In the genomic region with DNA sequence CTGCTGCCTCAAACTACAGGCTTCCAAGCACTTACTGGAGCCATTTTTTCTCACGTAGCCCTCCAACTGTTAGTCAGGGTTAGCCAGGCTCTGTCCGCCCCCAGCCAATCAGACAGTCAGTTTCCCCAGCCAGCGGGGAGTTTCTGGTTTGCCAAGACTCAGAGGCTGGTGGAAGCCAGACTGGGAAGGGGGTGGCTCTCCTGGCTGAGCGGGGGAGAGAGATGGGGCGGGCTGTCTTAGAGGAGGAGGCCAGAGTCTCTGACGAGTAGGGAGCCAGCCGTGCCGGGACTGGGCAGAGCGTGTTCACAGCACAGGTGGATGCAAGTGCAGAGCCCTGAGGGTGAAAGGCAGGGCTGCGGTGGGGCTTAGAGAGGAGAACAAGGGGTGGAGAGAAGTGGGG, we compare ENCODE assay signal across 18 cellular contexts. TPM values are rescaled to one million over a fixed set of nuclear protein-coding genes. Genes with fewer than 3 reads are reported as not detected.
DNase-seq lines count a peak whose midpoint lies in the region; ATAC-seq and TF ChIP-seq lines count a peak whose summit lies in the region.
"Had no signal": no experiment of that assay in that cellular context is flagged by ENCODE, and none has a peak within 500 bp of the region (broad histone marks: within the 10 kb centered on the region; RNA-seq: fewer than 3 reads in every experiment).

No MANE protein-coding gene starts in this region.

- POLR2A ChIA-PET in Panc1 (lab: Charles Lee) = no interaction called here

- H3K27me3 ChIP-seq in DND-41 (ENCODE audit: insufficient read depth, low read length, poor library complexity) = no peaks in the 10 kb centered on the region
- H3K27me3 ChIP-seq in Panc1 (ENCODE audit: control insufficient read depth, insufficient read depth, low read length) = no peaks in the 10 kb centered on the region

- peaks cover 4% of the 10 kb centered on the region for H3K9me3 Mint-ChIP-seq in nephron progenitor cell
- H3K9me3 Mint-ChIP-seq: activated naive CD8-positive, alpha-beta T cell treated with anti-CD3 and anti-CD28 coated beads, Interleukin-2, amount 10 ng/mL, durations not matched to agents 7 days and 5 days; memory B cell had no signal

- H3K9me3 ChIP-seq in DND-41 (ENCODE audit: insufficient read depth, low read length, severe bottlenecking) (no peaks in the 10 kb centered on the region), Panc1 (ENCODE audit: control insufficient read depth, insufficient read depth, low read depth, low read length) (no peaks in the 10 kb centered on the region)
- H3K9me3 ChIP-seq: suprapubic skin had no signal

- H3K4me2 ChIP-seq in DND-41 (ENCODE audit: insufficient read depth, low read length) = no peak overlapping the region

- H3K4me3 Mint-ChIP-seq in nephron progenitor cell = no peak overlapping the region
- H3K4me3 Mint-ChIP-seq: activated naive CD8-positive, alpha-beta T cell treated with anti-CD3 and anti-CD28 coated beads, Interleukin-2, amount 10 ng/mL, durations not matched to agents 7 days and 5 days; activated T-cell treated with anti-CD3 and anti-CD28 coated beads, Interleukin-2, amount 50 U/mL, for 72 hours; memory B cell had no signal

- H3K4me3 ChIP-seq in DND-41 (ENCODE audit: low read depth in 1 of 2, low read length in 2 of 2) (no peak overlapping the region), Panc1 (ENCODE audit: low read depth in 2 of 2, low read length in 2 of 2) (no peak overlapping the region), epithelial cell of esophagus (ENCODE audit: low read length) (no peak overlapping the region)
- H3K4me3 ChIP-seq: K562, suprapubic skin had no signal

- in situ Hi-C loops in Panc1 (cut with HindIII; ENCODE audit: low pct_unique_long_range_greater_than_20kb, low sequenced_read_pairs) = no loop called here

- peaks cover 14% of the 10 kb centered on the region for H3K27me3 Mint-ChIP-seq in nephron progenitor cell (ENCODE audit: low read depth, poor library complexity)

- H3K27ac Mint-ChIP-seq in nephron progenitor cell = peak overlapping the region; percentile 73
- H3K27ac Mint-ChIP-seq: activated naive CD8-positive, alpha-beta T cell treated with anti-CD3 and anti-CD28 coated beads, Interleukin-2, amount 10 ng/mL, durations not matched to agents 7 days and 5 days; activated T-cell treated with anti-CD3 and anti-CD28 coated beads, Interleukin-2, amount 50 U/mL, for 72 hours; memory B cell had no signal

- H3K27ac ChIP-seq in DND-41 (ENCODE audit: low read length) (no peak overlapping the region), Panc1 (ENCODE audit: low read length) (no peak overlapping the region)
- H3K27ac ChIP-seq: HL-60, suprapubic skin had no signal

- ATAC-seq in DND-41 (ENCODE audit: insufficient read depth, low read depth) (peak; percentile 40; the same call in 1 of the 3 replicates), Panc1 (peak; percentile 29; the same call in 1 of the 2 replicates), GM21825 (IDR thresholded peaks at IDR 0.05; ENCODE audit: unreplicated experiment) (no peak), HG02759 (IDR thresholded peaks at IDR 0.05; ENCODE audit: unreplicated experiment) (no peak)
- ATAC-seq: activated T-cell treated with anti-CD3 and anti-CD28 coated beads, Interleukin-2, amount 50 U/mL, for 72 hours; K562 had no signal

- H3K4me1 Mint-ChIP-seq in nephron progenitor cell = peaks cover 30% of the 10 kb centered on the region

- peaks cover 4% of the 10 kb centered on the region for H3K36me3 Mint-ChIP-seq in nephron progenitor cell (ENCODE audit: low read depth)
- H3K36me3 Mint-ChIP-seq: activated naive CD8-positive, alpha-beta T cell treated with anti-CD3 and anti-CD28 coated beads, Interleukin-2, amount 10 ng/mL, durations not matched to agents 7 days and 5 days; memory B cell had no signal

- H3K9ac ChIP-seq in DND-41 (ENCODE audit: low read depth, low read length) = no peak overlapping the region

- H3K79me2 ChIP-seq in DND-41 (ENCODE audit: insufficient read depth, low read length) = no peaks in the 10 kb centered on the region

- CTCF ChIA-PET in Panc1 (lab: Charles Lee) = no interaction called here

- TF ChIP-seq CTCF in DND-41 (IDR thresholded peaks at IDR 0.05; ENCODE audit: borderline replicate concordance, extremely low read depth, low read length, poor library complexity, severe bottlenecking) = no peak
- no peak for TF ChIP-seq CTCF in Panc1 (IDR thresholded peaks at IDR 0.05)
- TF ChIP-seq CTCF in epithelial cell of esophagus (IDR thresholded peaks at IDR 0.05; ENCODE audit: insufficient read depth, low read depth, low read length, missing control alignments) = no peak
- TF ChIP-seq CTCF in nephron progenitor cell (IDR thresholded peaks at IDR 0.05) = no peak

- no peak overlapping the region for H2AFZ ChIP-seq in DND-41 (ENCODE audit: low read depth, low read length)

- no TSS peak for BruUV-seq in Panc1 (replicated peaks; lab: Mats Ljungman, UMichigan)

- intact Hi-C loops in Panc1 (cut with micrococcal nuclease; ENCODE audit: unreplicated experiment) = loop anchor here (5.0 kb wide), 1 partner anchor 82 kb away; no protein-coding TSS in a partner anchor

- DNase-seq in DND-41 (no peak), Panc1 (ENCODE audit: low read depth, low spot score) (no peak), epithelial cell of esophagus (ENCODE audit: low read depth) (peak; percentile 13), nephron progenitor cell (peak; percentile 31), GDM1 (lab: John Stamatoyannopoulos, UW) (no peak)
- DNase-seq in effector CD4-positive, alpha-beta T cell = no peak
- DNase-seq: activated naive CD8-positive, alpha-beta T cell treated with anti-CD3 and anti-CD28 coated beads, Interleukin-2, amount 10 ng/mL, durations not matched to agents 7 days and 5 days; activated T-cell treated with anti-CD3 and anti-CD28 coated beads, Interleukin-2, amount 50 U/mL, for 72 hours; Caco-2; NCI-H2081; stimulated activated CD4-positive, alpha-beta T cell treated with anti-CD3 and anti-CD28 coated beads, Interleukin-4, amount 100 ng/mL, for 1 hour had no signal

- H4K20me1 ChIP-seq in DND-41 (ENCODE audit: insufficient read depth, low read length) = no peaks in the 10 kb centered on the region

- H3K36me3 ChIP-seq in DND-41 (ENCODE audit: insufficient read depth, low read length) (no peaks in the 10 kb centered on the region), Panc1 (ENCODE audit: control insufficient read depth, insufficient read depth, low read length) (no peaks in the 10 kb centered on the region)
- H3K36me3 ChIP-seq: suprapubic skin had no signal

- H3K4me1 ChIP-seq in DND-41 (ENCODE audit: insufficient read depth, low read length) (no peaks in the 10 kb centered on the region), Panc1 (ENCODE audit: control insufficient read depth, insufficient read depth, low read length) (no peaks in the 10 kb centered on the region)
- H3K4me1 ChIP-seq: Caco-2 had no signal

RNA-seq across cellular contexts. Expression of a gene that starts 15.3 kb away (rescaled TPM):
- total RNA-seq in Panc1 (2021; ENCODE audit: unreplicated experiment) = not detected
- polyA plus RNA-seq in Panc1 (2012; ENCODE audit: insufficient read length) = not detected
- total RNA-seq: activated naive CD8-positive, alpha-beta T cell treated with anti-CD3 and anti-CD28 coated beads, Interleukin-2, amount 10 ng/mL, durations not matched to agents 7 days and 5 days; activated T-cell treated with anti-CD3 and anti-CD28 coated beads, Interleukin-2, amount 50 U/mL, for 72 hours; Caco-2; endothelial cell of umbilical vein; K562; suprapubic skin had no signal
- polyA plus RNA-seq: endothelial cell of umbilical vein, K562 had no signal

Comparison
In these comparisons a context has a peak if more than half of its experiments do, and no peak if none do; other contexts are left out.
1. ATAC-seq: peak in DND-41 (single experiment) and Panc1 (single experiment); none in GM21825 (single experiment) and HG02759 (single experiment).
2. DNase-seq: peak in epithelial cell of esophagus (single experiment) and nephron progenitor cell (single experiment); none in DND-41 (single experiment), Panc1 (single experiment), effector CD4-positive, alpha-beta T cell (single experiment) and GDM1 (single experiment).